In genomic region chr6:5388319-5388718, GRCh38 we compare ENCODE assay signal across 34 cellular contexts.
"Had no signal": no experiment of that assay in that cellular context is flagged by ENCODE, and none has a peak within 500 bp of the region (broad histone marks: within the 10 kb centered on the region; RNA-seq: fewer than 3 reads in every experiment).

No MANE protein-coding gene starts in this region.

- H3K4me1 ChIP-seq: ascending aorta, Peyer's patch had no signal

- H3K4me3 ChIP-seq: ascending aorta, cardiac muscle cell, Peyer's patch, SJSA1 had no signal

- H3K27me3 Mint-ChIP-seq: activated CD4-positive, alpha-beta T cell treated with anti-CD3 and anti-CD28 coated beads, Interleukin-2, amount 10 ng/mL, durations not matched to agents 24 days and 14 days; activated CD8-positive, alpha-beta T cell treated with anti-CD3 and anti-CD28 coated beads for 36 hours; activated naive CD8-positive, alpha-beta T cell treated with anti-CD3 and anti-CD28 coated beads for 36 hours; activated T-helper 17 cell treated with anti-CD3 and anti-CD28 coated beads, Interleukin-2, amount 50 U/mL, for 72 hours; central memory CD8-positive, alpha-beta T cell had no signal

- H3K27ac Mint-ChIP-seq: activated CD4-positive, alpha-beta T cell treated with anti-CD3 and anti-CD28 coated beads, Interleukin-2, amount 10 ng/mL, durations not matched to agents 24 days and 14 days; activated CD8-positive, alpha-beta T cell treated with anti-CD3 and anti-CD28 coated beads for 36 hours; activated naive CD8-positive, alpha-beta T cell treated with anti-CD3 and anti-CD28 coated beads for 36 hours; activated T-cell treated with anti-CD3 and anti-CD28 coated beads, Interleukin-2, amount 50 U/mL, for 72 hours; activated T-helper 17 cell treated with anti-CD3 and anti-CD28 coated beads, Interleukin-2, amount 50 U/mL, for 72 hours had no signal

- H3K4me1 Mint-ChIP-seq: activated CD4-positive, alpha-beta T cell treated with anti-CD3 and anti-CD28 coated beads, Interleukin-2, amount 10 ng/mL, durations not matched to agents 24 days and 14 days; activated T-helper 17 cell treated with anti-CD3 and anti-CD28 coated beads, Interleukin-2, amount 50 U/mL, for 72 hours had no signal

- H3K27ac ChIP-seq: ascending aorta, cardiac muscle cell, Peyer's patch, SJSA1, WERI-Rb-1 had no signal

- H3K36me3 ChIP-seq: ascending aorta, cardiac muscle cell, Peyer's patch, SJSA1, WERI-Rb-1 had no signal

- H3K9me3 Mint-ChIP-seq: activated CD4-positive, alpha-beta T cell treated with anti-CD3 and anti-CD28 coated beads, Interleukin-2, amount 10 ng/mL, durations not matched to agents 24 days and 14 days; activated CD8-positive, alpha-beta T cell treated with anti-CD3 and anti-CD28 coated beads for 36 hours; activated naive CD8-positive, alpha-beta T cell treated with anti-CD3 and anti-CD28 coated beads for 36 hours; activated T-cell treated with anti-CD3 and anti-CD28 coated beads, Interleukin-2, amount 50 U/mL, for 72 hours; activated T-helper 17 cell treated with anti-CD3 and anti-CD28 coated beads, Interleukin-2, amount 50 U/mL, for 72 hours; central memory CD8-positive, alpha-beta T cell had no signal

- H3K4me3 Mint-ChIP-seq: activated CD4-positive, alpha-beta T cell treated with anti-CD3 and anti-CD28 coated beads, Interleukin-2, amount 10 ng/mL, durations not matched to agents 24 days and 14 days; activated CD8-positive, alpha-beta T cell treated with anti-CD3 and anti-CD28 coated beads for 36 hours; activated naive CD8-positive, alpha-beta T cell treated with anti-CD3 and anti-CD28 coated beads for 36 hours; activated T-cell treated with anti-CD3 and anti-CD28 coated beads, Interleukin-2, amount 50 U/mL, for 72 hours; activated T-helper 17 cell treated with anti-CD3 and anti-CD28 coated beads, Interleukin-2, amount 50 U/mL, for 72 hours; central memory CD8-positive, alpha-beta T cell had no signal

- ATAC-seq: activated CD8-positive, alpha-beta T cell treated with anti-CD3 and anti-CD28 coated beads for 36 hours; activated T-cell treated with anti-CD3 and anti-CD28 coated beads, Interleukin-2, amount 50 U/mL, for 72 hours; activated T-helper 17 cell treated with anti-CD3 and anti-CD28 coated beads, Interleukin-2, amount 50 U/mL, for 72 hours; SK-N-SH treated with all-trans-retinoic acid at 6 μM for 48 hours had no signal

- H3K36me3 Mint-ChIP-seq: activated naive CD8-positive, alpha-beta T cell treated with anti-CD3 and anti-CD28 coated beads for 36 hours had no signal

- H3K27me3 ChIP-seq: ascending aorta, cardiac muscle cell, Peyer's patch, SJSA1 had no signal

- H3K9me3 ChIP-seq: ascending aorta, Peyer's patch, SJSA1 had no signal

- DNase-seq: activated CD4-positive, alpha-beta T cell treated with anti-CD3 and anti-CD28 coated beads, Interleukin-2, amount 10 ng/mL, durations not matched to agents 24 days and 14 days; activated CD4-positive, alpha-beta T cell treated with anti-CD3 and anti-CD28 coated beads, Interleukin-2, amount 50 U/mL, for 4 hours; activated CD4-positive, CD25-positive, alpha-beta regulatory T cell; activated CD8-positive, alpha-beta T cell treated with anti-CD3 and anti-CD28 coated beads for 36 hours; activated effector memory CD4-positive, alpha-beta T cell treated with anti-CD3 and anti-CD28 coated beads, Interleukin-2, amount 50 U/mL, for 16 hours; activated naive CD4-positive, alpha-beta T cell; activated naive CD4-positive, alpha-beta T cell treated with anti-CD3 and anti-CD28 coated beads, Interleukin-2, amount 50 U/mL, for 16 hours; activated naive CD8-positive, alpha-beta T cell treated with anti-CD3 and anti-CD28 coated beads for 36 hours; activated T-cell treated with anti-CD3 and anti-CD28 coated beads, Interleukin-2, amount 50 U/mL, for 1 hour; activated T-cell treated with anti-CD3 and anti-CD28 coated beads, Interleukin-2, amount 50 U/mL, for 72 hours; amygdala; Karpas-422; KBM-7; NCI-H1105; NCI-H1417 treated with DMSO at 0.1 percent for 48 hours; NCI-H187 treated with DMSO at 0.1 percent for 48 hours; NCI-H2081 treated with DMSO at 0.1 percent for 48 hours; NCI-H226; NCI-H446 treated with DMSO at 0.1 percent for 48 hours; NCI-H524; NCI-H69; Peyer's patch; RPMI8226; SHP77 treated with DMSO at 0.1 percent for 48 hours; T-helper 1 cell; T-helper 2 cell; T-helper 9 cell; WERI-Rb-1 had no signal
